Comparison of ENCODE assay signal across 8 cellular contexts in the genomic region with DNA sequence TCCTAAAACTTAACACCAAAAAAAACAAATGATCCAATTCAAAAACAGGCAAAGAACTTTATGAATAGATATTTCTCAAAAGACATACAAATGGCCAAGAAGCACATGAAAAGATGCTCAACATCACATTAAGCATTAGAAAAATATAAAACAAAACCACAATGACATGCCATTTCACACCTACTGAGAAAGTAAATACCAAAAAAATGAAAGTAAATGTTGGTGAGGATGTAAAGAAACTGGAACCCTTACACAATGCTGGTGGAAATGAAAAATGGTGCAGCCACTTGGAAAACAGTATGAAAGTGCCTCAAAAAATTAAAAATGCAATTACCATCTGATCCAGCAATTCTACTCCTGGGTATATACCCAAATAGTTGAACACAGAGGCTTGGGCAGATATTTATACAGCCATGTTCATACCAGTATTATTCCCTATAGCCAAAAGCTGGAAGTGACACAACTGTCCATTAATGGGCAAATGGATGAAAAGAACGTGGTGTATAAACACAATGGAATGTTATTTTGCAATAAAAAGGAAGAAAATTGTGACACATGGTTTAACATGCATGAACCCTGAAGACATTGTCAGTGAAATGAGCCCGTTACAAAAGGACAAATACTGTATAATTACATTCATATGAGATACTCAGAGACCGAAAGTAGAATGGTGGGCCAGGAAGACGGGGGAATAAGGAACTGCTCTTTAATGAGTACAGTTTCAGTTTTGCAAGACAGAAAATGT.
DNase-seq lines count a peak whose midpoint lies in the region; ATAC-seq and TF ChIP-seq lines count a peak whose summit lies in the region.

No MANE protein-coding gene starts in this region.

- DNase-seq in RPMI7951 (ENCODE audit: low read depth) (peak; percentile 75), non-pigmented ciliary epithelial cell (ENCODE audit: low read depth) (peak; percentile 37), testis (no peak), T1000 (lab: John Stamatoyannopoulos, UW) (no peak), SW480 (ENCODE audit: low spot score) (no peak)
- DNase-seq in stimulated activated CD4-positive, alpha-beta T cell treated with anti-CD3 and anti-CD28 coated beads, Interleukin-12 subunit alpha, Interleukin-12 subunit beta, amount 100 ng/mL, for 4 hours, result no peak

- no peak overlapping the region for H3K4me3 ChIP-seq in testis

- H3K36me3 ChIP-seq in testis (ENCODE audit: low read depth, missing control alignments), result no peaks in the 10 kb centered on the region

- intact Hi-C loops in testis (cut with DNase I; ENCODE audit: low total_unique reads), result no loop called here

- H3K9me3 ChIP-seq in testis, result no peaks in the 10 kb centered on the region

- H3K27ac ChIP-seq in testis, result no peak overlapping the region

- WGBS in testis, 2 donors, result 77 to 82% methylated on average over 4 of the region's 4 CpGs

- ATAC-seq in GM18867 (IDR thresholded peaks at IDR 0.05; ENCODE audit: unreplicated experiment) (peak; percentile 96), HG02885 (IDR thresholded peaks at IDR 0.05; ENCODE audit: poor library complexity, unreplicated experiment) (peak; percentile 98)

- no peak for TF ChIP-seq CTCF in testis (IDR thresholded peaks at IDR 0.05)

- H3K27me3 ChIP-seq in testis, result no peaks in the 10 kb centered on the region

- H3K4me1 ChIP-seq in testis, result no peaks in the 10 kb centered on the region

- no peak for TF ChIP-seq POLR2A in testis (IDR thresholded peaks at IDR 0.05)

Comparison
In these comparisons a context has a peak if more than half of its experiments do, and no peak if none do; other contexts are left out.
1. DNase-seq: peak in RPMI7951 (single experiment) and non-pigmented ciliary epithelial cell (single experiment); none in testis (single experiment), T1000 (single experiment), SW480 (single experiment) and stimulated activated CD4-positive, alpha-beta T cell treated with anti-CD3 and anti-CD28 coated beads, Interleukin-12 subunit alpha, Interleukin-12 subunit beta, amount 100 ng/mL, for 4 hours (single experiment).